ENCODE assay signal across 8 cellular contexts in the genomic region with DNA sequence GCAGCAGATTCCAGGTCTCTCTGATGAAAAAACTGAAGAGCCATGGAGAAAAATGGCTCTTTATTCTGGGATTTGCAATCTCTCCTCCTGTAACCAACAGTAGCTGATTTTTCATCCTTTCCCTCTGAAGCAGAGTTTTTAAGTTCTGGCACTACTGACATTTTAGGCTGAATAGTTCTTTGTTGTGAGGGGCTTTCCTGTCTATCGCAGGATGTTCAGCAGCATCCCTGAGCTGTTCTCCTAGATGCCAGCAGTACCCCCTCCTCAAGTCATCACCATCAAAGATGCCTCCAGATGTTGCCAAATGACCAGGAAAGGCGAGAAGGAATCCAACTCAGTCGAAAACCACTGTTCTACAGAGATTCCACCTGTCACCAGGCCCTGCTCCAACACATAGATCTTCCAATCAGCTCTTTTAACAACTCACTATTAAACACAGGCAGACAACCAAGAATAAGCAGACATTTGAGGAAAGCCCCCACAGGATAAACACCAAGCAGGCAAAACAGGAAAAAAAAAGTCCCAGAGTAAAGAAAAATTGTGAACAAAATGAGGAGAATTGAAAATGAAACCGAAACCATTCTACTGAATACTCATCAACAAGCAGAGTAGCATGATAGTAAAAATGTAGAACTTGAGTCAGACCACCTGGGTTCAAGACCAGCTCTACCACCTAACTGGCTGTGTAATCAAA.
A peak's percentile ranks its signal among the peaks of the same experiment; 100 is the strongest.
DNase-seq lines count a peak whose midpoint lies in the region; ATAC-seq, FAIRE-seq and TF ChIP-seq lines count a peak whose summit lies in the region.

No MANE protein-coding gene starts in this region.

- TF ChIP-seq RAD21 in A549 (conservative IDR thresholded peaks at IDR 0.05 in 1 of 2, IDR thresholded peaks at IDR 0.05 in 1 of 2): no peak

- TF ChIP-seq CTCF in A549 (IDR thresholded peaks at IDR 0.05): no peak
- TF ChIP-seq CTCF in cardiac fibroblast (IDR thresholded peaks at IDR 0.05; ENCODE audit: low read depth, low read length): no peak
- no peak for TF ChIP-seq CTCF in pancreas (IDR thresholded peaks at IDR 0.05)

- no peak for TF ChIP-seq EP300 in A549 (IDR thresholded peaks at IDR 0.05)

- H3K4me2 ChIP-seq in A549: peak overlapping the region; percentile 45

- TF ChIP-seq POLR2A in A549 (IDR thresholded peaks at IDR 0.05; ENCODE audit: low read length): no peak

- H3K27me3 ChIP-seq in pancreas: no peaks in the 10 kb centered on the region

- FAIRE-seq in A549 (lab: Jason Lieb, UNC) (no peak), pancreas (lab: Jason Lieb, UNC) (no peak)

- 35% methylated on average over 4 of the region's 4 CpGs for WGBS in A549 (ENCODE audit: missing lambda C conversion rate)
- 81 to 84% methylated on average over 4 of the region's 4 CpGs for WGBS in pancreas, 2 donors

- ATAC-seq in A549 (no peak), GM19043 (IDR thresholded peaks at IDR 0.05; ENCODE audit: low read depth, unreplicated experiment) (peak; percentile 53), pancreas (peak in 3 of 4 donors; percentile 24 to 75 (median 70))

- POLR2A ChIA-PET in A549 (lab: Yijun Ruan, JAX): no interaction called here

- H3K4me3 ChIP-seq in A549 (no peak overlapping the region), cardiac fibroblast (replicated peaks in 1 of 2; ENCODE audit: low read depth in 2 of 2, low read length in 2 of 2) (no peak overlapping the region), pancreas (no peak overlapping the region)

- CTCF ChIA-PET in A549 (lab: Yijun Ruan, JAX): interaction anchor here (0.9 kb wide), 1 partner anchor 619 kb away, joined by 3 read pairs; no protein-coding TSS in a partner anchor

- no peaks in the 10 kb centered on the region for H3K9me3 ChIP-seq in A549
- H3K9me3 ChIP-seq in KOPT-K1 (ENCODE audit: insufficient read depth, low read length, poor library complexity, severe bottlenecking): no peaks in the 10 kb centered on the region
- H3K9me3 ChIP-seq in pancreas: no peaks in the 10 kb centered on the region

- H3K4me1 ChIP-seq in A549 (no peaks in the 10 kb centered on the region), pancreas (peaks cover 0 to 7% (median 0%) of the 10 kb centered on the region in 3 donors)

- DNase-seq in A549 (ENCODE audit: low read depth in 1 of 2, low spot score in 1 of 2) (no peak), cardiac fibroblast (ENCODE audit: low read depth in 2 of 2) (peak; percentile 2 to 19), pancreas (no peak), HT-29 (ENCODE audit: low spot score) (no peak), NCI-H128 (lab: John Stamatoyannopoulos, UW; ENCODE audit: unreplicated experiment) (no peak), putamen (ENCODE audit: low spot score) (no peak)

- no peaks in the 10 kb centered on the region for H3K36me3 ChIP-seq in KOPT-K1 (ENCODE audit: insufficient read depth, low read length)
- no peaks in the 10 kb centered on the region for H3K36me3 ChIP-seq in pancreas

- intact Hi-C loops in pancreas (cut with DNase I): loop anchor here in 1 of 3 donors (10.0 kb wide), 1 partner anchor 433 kb away; a partner anchor contains a TSS

- H3K27ac ChIP-seq in A549: no peak overlapping the region
- H3K27ac ChIP-seq in KOPT-K1 (ENCODE audit: low read depth, low read length, poor library complexity, severe bottlenecking): peak overlapping the region; percentile 42
- no peak overlapping the region for H3K27ac ChIP-seq in pancreas

TF ChIP-seq in A549, 52 proteins besides CTCF, POLR2A, EP300 and RAD21:
- TF ChIP-seq, protein P1, sequence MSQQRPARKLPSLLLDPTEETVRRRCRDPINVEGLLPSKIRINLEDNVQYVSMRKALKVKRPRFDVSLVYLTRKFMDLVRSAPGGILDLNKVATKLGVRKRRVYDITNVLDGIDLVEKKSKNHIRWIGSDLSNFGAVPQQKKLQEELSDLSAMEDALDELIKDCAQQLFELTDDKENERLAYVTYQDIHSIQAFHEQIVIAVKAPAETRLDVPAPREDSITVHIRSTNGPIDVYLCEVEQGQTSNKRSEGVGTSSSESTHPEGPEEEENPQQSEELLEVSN (IDR thresholded peaks at IDR 0.05; ENCODE audit: borderline replicate concordance, low read depth): no peak
- TF ChIP-seq, protein P2, sequence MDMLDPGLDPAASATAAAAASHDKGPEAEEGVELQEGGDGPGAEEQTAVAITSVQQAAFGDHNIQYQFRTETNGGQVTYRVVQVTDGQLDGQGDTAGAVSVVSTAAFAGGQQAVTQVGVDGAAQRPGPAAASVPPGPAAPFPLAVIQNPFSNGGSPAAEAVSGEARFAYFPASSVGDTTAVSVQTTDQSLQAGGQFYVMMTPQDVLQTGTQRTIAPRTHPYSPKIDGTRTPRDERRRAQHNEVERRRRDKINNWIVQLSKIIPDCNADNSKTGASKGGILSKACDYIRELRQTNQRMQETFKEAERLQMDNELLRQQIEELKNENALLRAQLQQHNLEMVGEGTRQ (IDR thresholded peaks at IDR 0.05): no peak
- TF ChIP-seq RNF2 (IDR thresholded peaks at IDR 0.05; ENCODE audit: borderline replicate concordance, low read depth) (no peak), CEBPB (IDR thresholded peaks at IDR 0.05) (no peak), ESRRA (IDR thresholded peaks at IDR 0.05; ENCODE audit: borderline replicate concordance, low read length) (no peak), HOXB5 (CRISPR knock-in tag; IDR thresholded peaks at IDR 0.05) (no peak), ZSCAN20 (CRISPR knock-in tag; IDR thresholded peaks at IDR 0.05) (no peak), RFX5 (IDR thresholded peaks at IDR 0.05) (no peak), HEYL (CRISPR knock-in tag; IDR thresholded peaks at IDR 0.05) (no peak), SMC3 (IDR thresholded peaks at IDR 0.05) (no peak), NPAS2 (CRISPR knock-in tag; IDR thresholded peaks at IDR 0.05; ENCODE audit: borderline replicate concordance) (no peak), EHF (CRISPR knock-in tag; IDR thresholded peaks at IDR 0.05) (no peak), HOXB13 (CRISPR knock-in tag; IDR thresholded peaks at IDR 0.05; ENCODE audit: low read depth) (no peak), TP53 (CRISPR knock-in tag; IDR thresholded peaks at IDR 0.05) (no peak), KDM1A (IDR thresholded peaks at IDR 0.05; ENCODE audit: low read depth) (no peak), BHLHE40 (IDR thresholded peaks at IDR 0.05; ENCODE audit: low read depth, low read length) (no peak), GATA3 (IDR thresholded peaks at IDR 0.05; ENCODE audit: borderline replicate concordance) (no peak), FOSL2 (IDR thresholded peaks at IDR 0.05) (no peak), FOSL2 (CRISPR knock-in tag; IDR thresholded peaks at IDR 0.05) (no peak)
- TF ChIP-seq, protein P3, sequence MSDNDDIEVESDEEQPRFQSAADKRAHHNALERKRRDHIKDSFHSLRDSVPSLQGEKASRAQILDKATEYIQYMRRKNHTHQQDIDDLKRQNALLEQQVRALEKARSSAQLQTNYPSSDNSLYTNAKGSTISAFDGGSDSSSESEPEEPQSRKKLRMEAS (IDR thresholded peaks at IDR 0.05): no peak
TF ChIP-seq in A549: peak in this region for 0.

Comparison
In these comparisons a context has a peak if more than half of its experiments do, and no peak if none do; other contexts are left out.
1. ATAC-seq: peak in GM19043 (single experiment) and pancreas (3 of 4); none in A549 (0 of 2).
2. DNase-seq: peak in cardiac fibroblast (2 of 2); none in A549 (0 of 2), pancreas (0 of 6), HT-29 (single experiment), NCI-H128 (single experiment) and putamen (single experiment).